ENCODE assay signal across 20 cellular contexts in the genomic region with DNA sequence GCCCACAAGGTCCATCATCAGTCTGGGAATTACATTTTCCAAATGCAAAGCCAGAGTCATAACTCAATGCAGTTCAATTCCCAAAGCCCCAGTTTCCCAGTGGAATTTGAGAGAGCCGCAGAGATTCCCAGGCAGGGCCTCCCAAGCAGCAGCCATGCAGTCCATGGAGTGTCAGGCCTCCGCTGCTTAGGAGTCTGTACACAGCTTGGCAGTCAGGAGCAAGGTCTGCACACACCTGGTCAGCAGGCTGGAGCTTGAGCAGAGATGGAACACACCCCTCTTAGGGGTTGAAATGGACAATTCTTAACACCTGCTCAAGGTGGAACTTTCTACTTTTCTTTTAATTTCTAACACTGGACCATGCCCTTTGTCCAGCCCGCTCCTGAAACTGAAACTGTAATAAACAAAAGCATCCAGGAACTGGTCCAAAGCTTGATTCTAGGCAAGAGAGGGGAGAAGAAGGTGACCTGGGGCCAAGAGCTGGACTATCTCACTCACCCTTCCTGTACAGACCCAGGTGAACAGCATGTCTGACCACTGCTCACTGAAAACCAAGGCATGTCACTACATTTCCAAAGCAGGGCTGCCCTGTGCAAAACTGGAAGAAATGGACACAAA. TPM values are rescaled to one million over a fixed set of nuclear protein-coding genes. Genes with fewer than 3 reads are reported as not detected.
DNase-seq lines count a peak whose midpoint lies in the region; ATAC-seq, FAIRE-seq and TF ChIP-seq lines count a peak whose summit lies in the region.
"Had no signal": no experiment of that assay in that cellular context is flagged by ENCODE, and none has a peak within 500 bp of the region (broad histone marks: within the 10 kb centered on the region; RNA-seq: fewer than 3 reads in every experiment).

No MANE protein-coding gene starts in this region.

- no peaks in the 10 kb centered on the region for H3K36me3 Mint-ChIP-seq in stimulated activated effector memory CD8-positive, alpha-beta T cell treated with anti-CD3 and anti-CD28 coated beads, Interleukin-12 subunit alpha, Interleukin-12 subunit beta, amount 100 ng/mL, for 72 hours
- peaks cover 17% of the 10 kb centered on the region for H3K36me3 Mint-ChIP-seq in glutamatergic neuron (ENCODE audit: unreplicated experiment)

- H4K20me1 ChIP-seq in HepG2 (ENCODE audit: insufficient read depth, low read length), result no peaks in the 10 kb centered on the region
- H4K20me1 ChIP-seq: BLaER1 had no signal

- H3K27me3 Mint-ChIP-seq in glutamatergic neuron (ENCODE audit: unreplicated experiment), result peaks cover 7% of the 10 kb centered on the region
- H3K27me3 Mint-ChIP-seq: CD4-positive, alpha-beta memory T cell; IgD-negative memory B cell had no signal

- no peak overlapping the region for H2AFZ ChIP-seq in HepG2 (ENCODE audit: low read length)
- H2AFZ ChIP-seq: GM23338 had no signal

- peak overlapping the region; percentile 18 to 51 for H3K27ac ChIP-seq in liver (ENCODE audit: low read depth in 1 of 2, low read length in 2 of 2)
- no peak overlapping the region for H3K27ac ChIP-seq in HepG2 (ENCODE audit: extremely low read length, insufficient read depth, low read length)
- H3K27ac ChIP-seq: BLaER1 had no signal

- CTCF ChIA-PET in HepG2 (lab: Yijun Ruan, JAX; ENCODE audit: low intra/inter-chr PET ratio, low total read pairs), result no interaction called here

- no peak for TF ChIP-seq POLR2A in HepG2 (IDR thresholded peaks at IDR 0.05; ENCODE audit: insufficient read depth in 1 of 2, low read depth in 2 of 2, low read length in 2 of 2)

- H3K9ac ChIP-seq in liver (ENCODE audit: low read depth in 1 of 2, low read length in 2 of 2) (no peak overlapping the region), HepG2 (ENCODE audit: insufficient read depth, low read depth, low read length) (no peak overlapping the region)
- H3K9ac ChIP-seq: BLaER1 had no signal

- TF ChIP-seq RAD21 in liver (IDR thresholded peaks at IDR 0.05), result no peak
- TF ChIP-seq RAD21 in HepG2 (CRISPR knock-in tag; IDR thresholded peaks at IDR 0.05), result no peak

- H3K4me1 Mint-ChIP-seq in stimulated activated effector memory CD8-positive, alpha-beta T cell treated with anti-CD3 and anti-CD28 coated beads, Interleukin-12 subunit alpha, Interleukin-12 subunit beta, amount 100 ng/mL, for 72 hours, result peaks cover 5% of the 10 kb centered on the region
- peaks cover 14% of the 10 kb centered on the region for H3K4me1 Mint-ChIP-seq in glutamatergic neuron (ENCODE audit: low read depth, unreplicated experiment)
- H3K4me1 Mint-ChIP-seq: GM23338, IgD-negative memory B cell had no signal

- no peak for TF ChIP-seq CTCF in liver (IDR thresholded peaks at IDR 0.05; ENCODE audit: low read depth, low read length, missing input control)
- TF ChIP-seq CTCF in HepG2 (CRISPR knock-in tag; IDR thresholded peaks at IDR 0.05), result no peak
- TF ChIP-seq CTCF in glutamatergic neuron (IDR thresholded peaks at IDR 0.05; ENCODE audit: partially characterized antibody, unreplicated experiment), result no peak

- H3K27me3 ChIP-seq in liver (ENCODE audit: control insufficient read depth in 4 of 4, insufficient read depth in 4 of 4, low read length in 3 of 4), result no peaks in the 10 kb centered on the region
- no peaks in the 10 kb centered on the region for H3K27me3 ChIP-seq in HepG2 (ENCODE audit: control insufficient read depth in 1 of 2, insufficient read depth in 2 of 2, low read length in 2 of 2)
- H3K27me3 ChIP-seq: BLaER1 had no signal

- POLR2A ChIA-PET in HepG2 (lab: Yijun Ruan, JAX), result no interaction called here

- no peak overlapping the region for H3K4me2 ChIP-seq in HepG2 (ENCODE audit: low read depth, low read length)
- H3K4me2 ChIP-seq: BLaER1, GM23338 had no signal

- 62% methylated on average over 3 of the region's 3 CpGs for WGBS in liver
- 97% methylated on average over 3 of the region's 3 CpGs for WGBS in HepG2 (ENCODE audit: low lambda C conversion rate)

- BruUV-seq in HepG2 (replicated peaks; lab: Mats Ljungman, UMichigan), result no TSS peak

- no peaks in the 10 kb centered on the region for H3K79me2 ChIP-seq in HepG2 (ENCODE audit: insufficient read depth, low read length)

- H3K9me3 ChIP-seq in liver (ENCODE audit: control insufficient read depth in 4 of 4, low read length in 3 of 4) (no peaks in the 10 kb centered on the region), HepG2 (ENCODE audit: low read length) (no peaks in the 10 kb centered on the region)

- peaks cover 5% of the 10 kb centered on the region for H3K9me3 Mint-ChIP-seq in stimulated activated effector memory CD8-positive, alpha-beta T cell treated with anti-CD3 and anti-CD28 coated beads, Interleukin-12 subunit alpha, Interleukin-12 subunit beta, amount 100 ng/mL, for 72 hours
- H3K9me3 Mint-ChIP-seq in glutamatergic neuron (ENCODE audit: unreplicated experiment), result no peaks in the 10 kb centered on the region
- H3K9me3 Mint-ChIP-seq: GM23338 had no signal

- DNase-seq in HepG2 (ENCODE audit: low spot score) (no peak), left lobe of liver (ENCODE audit: low spot score) (no peak), posterior vena cava (ENCODE audit: low spot score) (peak; percentile 22), glutamatergic neuron (no peak)
- DNase-seq in stimulated activated effector memory CD8-positive, alpha-beta T cell treated with anti-CD3 and anti-CD28 coated beads, Interleukin-12 subunit alpha, Interleukin-12 subunit beta, amount 100 ng/mL, for 72 hours (ENCODE audit: low spot score in 2 of 2), result no peak
- DNase-seq: 8988T; CD4-positive, alpha-beta memory T cell; DMS79 treated with DMSO at 0.1 percent for 48 hours; H7; HFFc6 had no signal

- H3K36me3 ChIP-seq in liver (ENCODE audit: control insufficient read depth in 4 of 4, insufficient read depth in 3 of 4, low read depth in 1 of 4, low read length in 3 of 4) (peaks cover 0 to 1% (median 0%) of the 10 kb centered on the region in 4 donors), HepG2 (replicated peaks in 1 of 2; ENCODE audit: control insufficient read depth in 1 of 2, insufficient read depth in 2 of 2, low read length in 2 of 2) (peaks cover 0 to 16% of the 10 kb centered on the region in 2 experiments; a peak in 2 of 5 replicates)

- ATAC-seq in HepG2, result no peak
- peak; percentile 82 for ATAC-seq in left lobe of liver
- ATAC-seq in stimulated activated effector memory CD8-positive, alpha-beta T cell treated with anti-CD3 and anti-CD28 coated beads, Interleukin-12 subunit alpha, Interleukin-12 subunit beta, amount 100 ng/mL, for 72 hours, result no peak
- no peak for ATAC-seq in GM18867 (IDR thresholded peaks at IDR 0.05; ENCODE audit: unreplicated experiment)
- ATAC-seq in GM18907 (IDR thresholded peaks at IDR 0.05; ENCODE audit: unreplicated experiment), result no peak
- ATAC-seq: GM12878, GM23338, HCT116 had no signal

- in situ Hi-C loops in HepG2 (cut with HindIII; ENCODE audit: extremely low pct_ligation_motif_present, low pct_unique_long_range_greater_than_20kb), result no loop called here

- intact Hi-C loops in HepG2 (cut with micrococcal nuclease; ENCODE audit: unreplicated experiment), result no loop called here
- intact Hi-C loops in posterior vena cava (cut with DNase I), result loop anchor here in 1 of 2 donors (5.0 kb wide), 1 partner anchor 47 kb away; the partner anchor contains the start of gene DUSP7

- H3K4me3 Mint-ChIP-seq in stimulated activated effector memory CD8-positive, alpha-beta T cell treated with anti-CD3 and anti-CD28 coated beads, Interleukin-12 subunit alpha, Interleukin-12 subunit beta, amount 100 ng/mL, for 72 hours, result no peak overlapping the region
- no peak overlapping the region for H3K4me3 Mint-ChIP-seq in glutamatergic neuron (ENCODE audit: unreplicated experiment)
- H3K4me3 Mint-ChIP-seq: CD14-positive monocyte; CD4-positive, alpha-beta memory T cell; GM23338; HFFc6; IgD-negative memory B cell had no signal

- H3K4me1 ChIP-seq in liver (ENCODE audit: control insufficient read depth in 4 of 4, insufficient read depth in 4 of 4, low read length in 3 of 4) (peaks cover 5 to 33% (median 28%) of the 10 kb centered on the region in 4 donors), HepG2 (ENCODE audit: insufficient read depth, low read length) (peaks cover 5% of the 10 kb centered on the region; the same call in 1 of the 2 replicates)

- FAIRE-seq in HepG2 (lab: Jason Lieb, UNC), result no peak
- FAIRE-seq: GM12878, HTR-8/SVneo had no signal

- H3K4me3 ChIP-seq in liver (ENCODE audit: low read depth in 1 of 3, low read length in 3 of 3) (no peak overlapping the region), HepG2 (replicated peaks in 1 of 3; ENCODE audit: insufficient read depth in 1 of 3, low read depth in 2 of 3, low read length in 3 of 3) (no peak overlapping the region)
- H3K4me3 ChIP-seq: BLaER1, GM12878, GM23338 had no signal

- TF ChIP-seq EP300 in HepG2 (IDR thresholded peaks at IDR 0.05; ENCODE audit: low read depth in 2 of 2, low read length in 2 of 2) (no peak), HepG2 (CRISPR knock-in tag; IDR thresholded peaks at IDR 0.05; ENCODE audit: borderline replicate concordance) (no peak)

- H3K27ac Mint-ChIP-seq in stimulated activated effector memory CD8-positive, alpha-beta T cell treated with anti-CD3 and anti-CD28 coated beads, Interleukin-12 subunit alpha, Interleukin-12 subunit beta, amount 100 ng/mL, for 72 hours, result peak overlapping the region; percentile 34
- no peak overlapping the region for H3K27ac Mint-ChIP-seq in glutamatergic neuron (ENCODE audit: unreplicated experiment)
- H3K27ac Mint-ChIP-seq: CD4-positive, alpha-beta memory T cell; GM23338; HFFc6; IgD-negative memory B cell had no signal

RNA-seq across cellular contexts. Expression of gene DUSP7, which starts 48.4 kb away (rescaled TPM):
- 1 to 10 TPM; 3.7 to 5.0 TPM for total RNA-seq in liver
- polyA plus RNA-seq in liver, result 1 to 10 TPM; 1.5 to 3.7 TPM
- total RNA-seq in HepG2 (2016; rRNA removed; fragmentation: Illumina TruSeq; extraction: Trizol), result 6.6 and 7.3 TPM in 2 replicates
- total RNA-seq in HepG2 (2016; cell fraction: cytosol; rRNA removed; fragmentation: Illumina TruSeq; extraction: Trizol; ENCODE audit: low read depth), result 4.7 and 5.1 TPM in 2 replicates
- total RNA-seq in HepG2 (2016; cell fraction: insoluble cytoplasmic fraction; rRNA removed; fragmentation: Illumina TruSeq; extraction: Trizol), result 5.1 and 7.0 TPM in 2 replicates
- total RNA-seq in HepG2 (2016; cell fraction: membrane; rRNA removed; fragmentation: Illumina TruSeq; extraction: Trizol), result 14.7 and 15.2 TPM in 2 replicates
- total RNA-seq in HepG2 (2016; cell fraction: nucleus; rRNA removed; fragmentation: Illumina TruSeq; extraction: Trizol), result 4.6 and 4.7 TPM in 2 replicates
- 8.7 and 8.8 TPM in 2 replicates for polyA plus RNA-seq in HepG2 (2011; rRNA removed)
- polyA plus RNA-seq in HepG2 (2011; cell fraction: cytosol; rRNA removed), result 8.3 and 10.5 TPM in 2 replicates
- 5.7 and 6.3 TPM in 2 replicates for polyA plus RNA-seq in HepG2 (2011; cell fraction: nucleus; rRNA removed)
- 2.9 and 3.4 TPM in 2 replicates for polyA plus RNA-seq in HepG2 (2012)
- 7.5 and 8.7 TPM in 2 replicates for polyA plus RNA-seq in HepG2 (2016; cell fraction: cytosol; fragmentation: Illumina TruSeq; extraction: Trizol; ENCODE audit: low read depth)
- 9.3 and 11.6 TPM in 2 replicates for polyA plus RNA-seq in HepG2 (2016; cell fraction: insoluble cytoplasmic fraction; fragmentation: Illumina TruSeq; extraction: Trizol; ENCODE audit: low read depth)
- 15.7 and 19.4 TPM in 2 replicates for polyA plus RNA-seq in HepG2 (2016; cell fraction: membrane; fragmentation: Illumina TruSeq; extraction: Trizol; ENCODE audit: low read depth)
- polyA plus RNA-seq in HepG2 (2016; cell fraction: nucleus; fragmentation: Illumina TruSeq; extraction: Trizol; ENCODE audit: insufficient read depth, low read depth), result 7.9 and 8.3 TPM in 2 replicates
- 31.6 and 87.2 TPM in 2 replicates for polyA minus RNA-seq in HepG2 (2011; rRNA and poly(A)+ RNA removed; ENCODE audit: low replicate concordance)
- polyA minus RNA-seq in HepG2 (2011; cell fraction: cytosol; rRNA and poly(A)+ RNA removed), result 8.1 and 9.1 TPM in 2 replicates
- polyA minus RNA-seq in HepG2 (2011; cell fraction: nucleus; rRNA and poly(A)+ RNA removed), result 4.6 and 5.6 TPM in 2 replicates
- 4.3 TPM for total RNA-seq in left lobe of liver
- total RNA-seq in posterior vena cava, result 10 to 100 TPM; 29.9 to 36.4 TPM
- 9.5 TPM for total RNA-seq in glutamatergic neuron (ENCODE audit: unreplicated experiment)

RNA-seq across cellular contexts. Expression of gene POC1A, which starts 49.5 kb away (rescaled TPM):
- total RNA-seq in liver (10 to 100 TPM in 1 of 2 donors, 1 to 10 TPM in 1; 2.8 to 12.7 TPM), HepG2 (2016; rRNA removed; fragmentation: Illumina TruSeq; extraction: Trizol) (20.0 and 22.5 TPM in 2 replicates), left lobe of liver (2.1 TPM), posterior vena cava (1 to 10 TPM; 1.7 to 1.9 TPM), glutamatergic neuron (ENCODE audit: unreplicated experiment) (3.2 TPM)
- polyA plus RNA-seq in liver (1 to 10 TPM; 1.4 to 6.8 TPM), HepG2 (2011; rRNA removed) (12.6 and 14.6 TPM in 2 replicates)
- 13.9 and 15.5 TPM in 2 replicates for total RNA-seq in HepG2 (2016; cell fraction: cytosol; rRNA removed; fragmentation: Illumina TruSeq; extraction: Trizol; ENCODE audit: low read depth)
- total RNA-seq in HepG2 (2016; cell fraction: insoluble cytoplasmic fraction; rRNA removed; fragmentation: Illumina TruSeq; extraction: Trizol), result 20.6 and 21.0 TPM in 2 replicates
- 24.6 and 24.9 TPM in 2 replicates for total RNA-seq in HepG2 (2016; cell fraction: membrane; rRNA removed; fragmentation: Illumina TruSeq; extraction: Trizol)
- total RNA-seq in HepG2 (2016; cell fraction: nucleus; rRNA removed; fragmentation: Illumina TruSeq; extraction: Trizol), result 11.2 and 11.3 TPM in 2 replicates
- polyA plus RNA-seq in HepG2 (2011; cell fraction: cytosol; rRNA removed), result 9.9 and 16.4 TPM in 2 replicates
- polyA plus RNA-seq in HepG2 (2011; cell fraction: nucleus; rRNA removed), result 9.4 and 12.5 TPM in 2 replicates
- polyA plus RNA-seq in HepG2 (2012), result 5.8 and 9.6 TPM in 2 replicates
- 18.4 and 20.8 TPM in 2 replicates for polyA plus RNA-seq in HepG2 (2016; cell fraction: cytosol; fragmentation: Illumina TruSeq; extraction: Trizol; ENCODE audit: low read depth)
- polyA plus RNA-seq in HepG2 (2016; cell fraction: insoluble cytoplasmic fraction; fragmentation: Illumina TruSeq; extraction: Trizol; ENCODE audit: low read depth), result 22.6 and 26.9 TPM in 2 replicates
- polyA plus RNA-seq in HepG2 (2016; cell fraction: membrane; fragmentation: Illumina TruSeq; extraction: Trizol; ENCODE audit: low read depth), result 23.5 and 25.2 TPM in 2 replicates
- polyA plus RNA-seq in HepG2 (2016; cell fraction: nucleus; fragmentation: Illumina TruSeq; extraction: Trizol; ENCODE audit: insufficient read depth, low read depth), result 16.5 and 16.9 TPM in 2 replicates
- 35.8 and 64.7 TPM in 2 replicates for polyA minus RNA-seq in HepG2 (2011; rRNA and poly(A)+ RNA removed; ENCODE audit: low replicate concordance)
- 4.6 and 7.1 TPM in 2 replicates for polyA minus RNA-seq in HepG2 (2011; cell fraction: cytosol; rRNA and poly(A)+ RNA removed)
- polyA minus RNA-seq in HepG2 (2011; cell fraction: nucleus; rRNA and poly(A)+ RNA removed), result 8.0 TPM in 2 replicates
